In the genomic region with DNA sequence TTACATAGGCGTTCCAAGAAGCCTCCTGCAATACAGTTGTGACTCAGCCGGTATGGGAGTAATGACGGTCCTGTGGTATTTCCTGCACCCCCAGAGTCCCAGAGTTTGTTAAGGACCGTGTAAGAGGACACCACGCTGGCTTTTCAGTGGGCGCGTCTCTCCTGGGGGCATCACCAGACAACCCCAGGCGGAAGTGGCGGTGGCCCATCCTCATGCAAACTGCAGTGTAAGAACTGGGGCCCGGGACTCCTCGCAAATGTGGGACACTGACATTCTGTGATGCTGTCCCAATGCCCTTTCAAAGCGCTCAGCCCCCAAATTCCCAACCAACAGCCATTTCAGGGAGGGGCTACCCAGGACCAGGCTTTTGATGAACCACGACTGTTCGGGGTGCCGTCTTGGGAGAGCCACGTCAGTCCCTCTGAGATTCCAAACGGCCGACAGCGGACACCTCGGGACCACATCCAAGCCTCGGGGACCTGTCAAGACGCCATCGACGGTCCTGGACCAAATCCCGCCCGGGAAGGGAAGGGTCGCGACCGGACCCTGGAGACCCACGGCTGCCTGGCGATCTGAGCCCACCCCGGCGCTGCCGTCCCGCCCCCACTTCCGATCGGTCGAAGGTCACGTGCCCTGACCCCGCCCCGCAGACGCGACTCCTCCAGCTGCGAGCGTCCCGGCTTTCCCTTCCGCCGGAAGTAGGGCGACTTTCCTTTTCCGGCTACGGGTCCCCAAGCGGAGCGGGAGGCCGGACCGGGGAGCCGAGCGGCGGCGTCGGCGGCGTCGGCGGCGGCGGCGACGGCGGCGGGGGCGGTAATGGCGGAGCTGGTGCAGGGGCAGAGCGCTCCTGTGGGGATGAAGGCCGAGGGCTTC, we compare ENCODE assay signal across 1 cellular context.
TF ChIP-seq lines count a peak whose summit lies in the region.

A gene with protein sequence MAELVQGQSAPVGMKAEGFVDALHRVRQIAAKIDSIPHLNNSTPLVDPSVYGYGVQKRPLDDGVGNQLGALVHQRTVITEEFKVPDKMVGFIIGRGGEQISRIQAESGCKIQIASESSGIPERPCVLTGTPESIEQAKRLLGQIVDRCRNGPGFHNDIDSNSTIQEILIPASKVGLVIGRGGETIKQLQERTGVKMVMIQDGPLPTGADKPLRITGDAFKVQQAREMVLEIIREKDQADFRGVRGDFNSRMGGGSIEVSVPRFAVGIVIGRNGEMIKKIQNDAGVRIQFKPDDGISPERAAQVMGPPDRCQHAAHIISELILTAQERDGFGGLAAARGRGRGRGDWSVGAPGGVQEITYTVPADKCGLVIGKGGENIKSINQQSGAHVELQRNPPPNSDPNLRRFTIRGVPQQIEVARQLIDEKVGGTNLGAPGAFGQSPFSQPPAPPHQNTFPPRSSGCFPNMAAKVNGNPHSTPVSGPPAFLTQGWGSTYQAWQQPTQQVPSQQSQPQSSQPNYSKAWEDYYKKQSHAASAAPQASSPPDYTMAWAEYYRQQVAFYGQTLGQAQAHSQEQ (plus strand): TSS at position 713 of the 873 bp plus-strand sequence. CDS start 104 bp downstream, at position 817.

TF ChIP-seq in HepG2, 621 proteins besides CTCF, POLR2A, EP300 and RAD21 (continued from another document and continues in another):
- TF ChIP-seq, protein P1, sequence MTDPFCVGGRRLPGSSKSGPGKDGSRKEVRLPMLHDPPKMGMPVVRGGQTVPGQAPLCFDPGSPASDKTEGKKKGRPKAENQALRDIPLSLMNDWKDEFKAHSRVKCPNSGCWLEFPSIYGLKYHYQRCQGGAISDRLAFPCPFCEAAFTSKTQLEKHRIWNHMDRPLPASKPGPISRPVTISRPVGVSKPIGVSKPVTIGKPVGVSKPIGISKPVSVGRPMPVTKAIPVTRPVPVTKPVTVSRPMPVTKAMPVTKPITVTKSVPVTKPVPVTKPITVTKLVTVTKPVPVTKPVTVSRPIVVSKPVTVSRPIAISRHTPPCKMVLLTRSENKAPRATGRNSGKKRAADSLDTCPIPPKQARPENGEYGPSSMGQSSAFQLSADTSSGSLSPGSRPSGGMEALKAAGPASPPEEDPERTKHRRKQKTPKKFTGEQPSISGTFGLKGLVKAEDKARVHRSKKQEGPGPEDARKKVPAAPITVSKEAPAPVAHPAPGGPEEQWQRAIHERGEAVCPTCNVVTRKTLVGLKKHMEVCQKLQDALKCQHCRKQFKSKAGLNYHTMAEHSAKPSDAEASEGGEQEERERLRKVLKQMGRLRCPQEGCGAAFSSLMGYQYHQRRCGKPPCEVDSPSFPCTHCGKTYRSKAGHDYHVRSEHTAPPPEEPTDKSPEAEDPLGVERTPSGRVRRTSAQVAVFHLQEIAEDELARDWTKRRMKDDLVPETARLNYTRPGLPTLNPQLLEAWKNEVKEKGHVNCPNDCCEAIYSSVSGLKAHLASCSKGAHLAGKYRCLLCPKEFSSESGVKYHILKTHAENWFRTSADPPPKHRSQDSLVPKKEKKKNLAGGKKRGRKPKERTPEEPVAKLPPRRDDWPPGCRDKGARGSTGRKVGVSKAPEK (CRISPR knock-in tag; IDR thresholded peaks at IDR 0.05; ENCODE audit: borderline replicate concordance), result no peak
- no peak for TF ChIP-seq SMC3 (IDR thresholded peaks at IDR 0.05; ENCODE audit: low read length)
- TF ChIP-seq ZNF225 (CRISPR knock-in tag; IDR thresholded peaks at IDR 0.05), result no peak
- TF ChIP-seq HOXA3 (CRISPR knock-in tag; IDR thresholded peaks at IDR 0.05), result peak; percentile 70; the same call in 1 of the 2 replicates
- TF ChIP-seq ZNF75D (CRISPR knock-in tag; IDR thresholded peaks at IDR 0.05; ENCODE audit: borderline replicate concordance), result no peak
- TF ChIP-seq ESRRA (CRISPR knock-in tag; IDR thresholded peaks at IDR 0.05; ENCODE audit: low read depth), result no peak; the same call in 1 of the 2 replicates
- TF ChIP-seq KLF15 (CRISPR knock-in tag; IDR thresholded peaks at IDR 0.05; ENCODE audit: borderline replicate concordance), result no peak
- no peak for TF ChIP-seq RBM22 (optimal IDR thresholded peaks at IDR 0.05; ENCODE audit: low read length)
- no peak for TF ChIP-seq RFX1 (IDR thresholded peaks at IDR 0.05)
- TF ChIP-seq ARID2 (CRISPR knock-in tag; IDR thresholded peaks at IDR 0.05; ENCODE audit: borderline replicate concordance), result no peak
- TF ChIP-seq, protein P2, sequence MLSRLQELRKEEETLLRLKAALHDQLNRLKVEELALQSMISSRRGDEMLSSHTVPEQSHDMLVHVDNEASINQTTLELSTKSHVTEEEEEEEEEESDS (CRISPR knock-in tag; IDR thresholded peaks at IDR 0.05; ENCODE audit: borderline replicate concordance), result 0 out of 2 replicates have a peak, but pooled peaks have one; percentile 82
- TF ChIP-seq, protein P3, sequence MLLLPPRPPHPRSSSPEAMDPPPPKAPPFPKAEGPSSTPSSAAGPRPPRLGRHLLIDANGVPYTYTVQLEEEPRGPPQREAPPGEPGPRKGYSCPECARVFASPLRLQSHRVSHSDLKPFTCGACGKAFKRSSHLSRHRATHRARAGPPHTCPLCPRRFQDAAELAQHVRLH (CRISPR knock-in tag; IDR thresholded peaks at IDR 0.05; ENCODE audit: borderline replicate concordance, low read depth), result peak; percentile 36; the same call in 1 of the 2 replicates
- peak; percentile 33 for TF ChIP-seq ELF3 (CRISPR knock-in tag; IDR thresholded peaks at IDR 0.05)
- TF ChIP-seq YEATS4 (CRISPR knock-in tag; IDR thresholded peaks at IDR 0.05; ENCODE audit: borderline replicate concordance), result peak; percentile 87; the same call in 1 of the 2 replicates
- no peak for TF ChIP-seq MLLT10 (CRISPR knock-in tag; IDR thresholded peaks at IDR 0.05)
- TF ChIP-seq KAT7 (CRISPR knock-in tag; IDR thresholded peaks at IDR 0.05; ENCODE audit: borderline replicate concordance), result peak; percentile 65; the same call in 1 of the 2 replicates
- TF ChIP-seq, protein P4, sequence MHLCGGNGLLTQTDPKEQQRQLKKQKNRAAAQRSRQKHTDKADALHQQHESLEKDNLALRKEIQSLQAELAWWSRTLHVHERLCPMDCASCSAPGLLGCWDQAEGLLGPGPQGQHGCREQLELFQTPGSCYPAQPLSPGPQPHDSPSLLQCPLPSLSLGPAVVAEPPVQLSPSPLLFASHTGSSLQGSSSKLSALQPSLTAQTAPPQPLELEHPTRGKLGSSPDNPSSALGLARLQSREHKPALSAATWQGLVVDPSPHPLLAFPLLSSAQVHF (CRISPR knock-in tag; IDR thresholded peaks at IDR 0.05), result no peak; the same call in 1 of the 2 replicates
- TF ChIP-seq NR2F2 (IDR thresholded peaks at IDR 0.05; ENCODE audit: borderline replicate concordance, low read depth), result 0 out of 2 replicates have a peak, but pooled peaks have one; percentile 12
- TF ChIP-seq KDM2A (CRISPR knock-in tag; IDR thresholded peaks at IDR 0.05; ENCODE audit: borderline replicate concordance, low read depth), result peak; percentile 71; the same call in 1 of the 2 replicates
- TF ChIP-seq MXI1 (IDR thresholded peaks at IDR 0.05; ENCODE audit: borderline replicate concordance, low read depth, low read length), result peak; percentile 64; the same call in 1 of the 3 replicates
- TF ChIP-seq PLRG1 (conservative IDR thresholded peaks at IDR 0.05), result no peak
- TF ChIP-seq ZNF326 (CRISPR knock-in tag; IDR thresholded peaks at IDR 0.05; ENCODE audit: borderline replicate concordance), result no peak
- no peak for TF ChIP-seq ZNF737 (CRISPR knock-in tag; IDR thresholded peaks at IDR 0.05; ENCODE audit: borderline replicate concordance)
- TF ChIP-seq HOXD1 (CRISPR knock-in tag; IDR thresholded peaks at IDR 0.05), result no peak
- TF ChIP-seq HDAC6 (IDR thresholded peaks at IDR 0.05; ENCODE audit: low read depth, low read length), result no peak
- TF ChIP-seq ZSCAN20 (CRISPR knock-in tag; IDR thresholded peaks at IDR 0.05; ENCODE audit: borderline replicate concordance), result no peak
- no peak for TF ChIP-seq AHR (CRISPR knock-in tag; IDR thresholded peaks at IDR 0.05)
- TF ChIP-seq ZNF660 (CRISPR knock-in tag; IDR thresholded peaks at IDR 0.05; ENCODE audit: borderline replicate concordance, low read depth), result no peak
- TF ChIP-seq, protein P5, sequence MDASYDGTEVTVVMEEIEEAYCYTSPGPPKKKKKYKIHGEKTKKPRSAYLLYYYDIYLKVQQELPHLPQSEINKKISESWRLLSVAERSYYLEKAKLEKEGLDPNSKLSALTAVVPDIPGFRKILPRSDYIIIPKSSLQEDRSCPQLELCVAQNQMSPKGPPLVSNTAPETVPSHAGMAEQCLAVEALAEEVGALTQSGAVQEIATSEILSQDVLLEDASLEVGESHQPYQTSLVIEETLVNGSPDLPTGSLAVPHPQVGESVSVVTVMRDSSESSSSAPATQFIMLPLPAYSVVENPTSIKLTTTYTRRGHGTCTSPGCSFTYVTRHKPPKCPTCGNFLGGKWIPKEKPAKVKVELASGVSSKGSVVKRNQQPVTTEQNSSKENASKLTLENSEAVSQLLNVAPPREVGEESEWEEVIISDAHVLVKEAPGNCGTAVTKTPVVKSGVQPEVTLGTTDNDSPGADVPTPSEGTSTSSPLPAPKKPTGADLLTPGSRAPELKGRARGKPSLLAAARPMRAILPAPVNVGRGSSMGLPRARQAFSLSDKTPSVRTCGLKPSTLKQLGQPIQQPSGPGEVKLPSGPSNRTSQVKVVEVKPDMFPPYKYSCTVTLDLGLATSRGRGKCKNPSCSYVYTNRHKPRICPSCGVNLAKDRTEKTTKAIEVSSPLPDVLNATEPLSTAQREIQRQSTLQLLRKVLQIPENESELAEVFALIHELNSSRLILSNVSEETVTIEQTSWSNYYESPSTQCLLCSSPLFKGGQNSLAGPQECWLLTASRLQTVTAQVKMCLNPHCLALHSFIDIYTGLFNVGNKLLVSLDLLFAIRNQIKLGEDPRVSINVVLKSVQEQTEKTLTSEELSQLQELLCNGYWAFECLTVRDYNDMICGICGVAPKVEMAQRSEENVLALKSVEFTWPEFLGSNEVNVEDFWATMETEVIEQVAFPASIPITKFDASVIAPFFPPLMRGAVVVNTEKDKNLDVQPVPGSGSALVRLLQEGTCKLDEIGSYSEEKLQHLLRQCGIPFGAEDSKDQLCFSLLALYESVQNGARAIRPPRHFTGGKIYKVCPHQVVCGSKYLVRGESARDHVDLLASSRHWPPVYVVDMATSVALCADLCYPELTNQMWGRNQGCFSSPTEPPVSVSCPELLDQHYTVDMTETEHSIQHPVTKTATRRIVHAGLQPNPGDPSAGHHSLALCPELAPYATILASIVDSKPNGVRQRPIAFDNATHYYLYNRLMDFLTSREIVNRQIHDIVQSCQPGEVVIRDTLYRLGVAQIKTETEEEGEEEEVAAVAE (CRISPR knock-in tag; IDR thresholded peaks at IDR 0.05; ENCODE audit: borderline replicate concordance), result no peak
- TF ChIP-seq TOPORS (CRISPR knock-in tag; IDR thresholded peaks at IDR 0.05), result peak; percentile 62; the same call in 1 of the 2 replicates
- peak; percentile 36; the same call in 1 of the 2 replicates for TF ChIP-seq FOXK1 (CRISPR knock-in tag; IDR thresholded peaks at IDR 0.05; ENCODE audit: borderline replicate concordance, low read depth)
- no peak for TF ChIP-seq ZNF3 (CRISPR knock-in tag; IDR thresholded peaks at IDR 0.05)
- 0 out of 2 replicates have a peak, but pooled peaks have one; percentile 44 for TF ChIP-seq ZNF772 (CRISPR knock-in tag; IDR thresholded peaks at IDR 0.05)
- peak; percentile 23; the same call in 1 of the 2 replicates for TF ChIP-seq NR2F6 (IDR thresholded peaks at IDR 0.05)
- TF ChIP-seq NR2F6 (CRISPR knock-in tag; IDR thresholded peaks at IDR 0.05), result peak; percentile 63
- no peak for TF ChIP-seq NFIB (CRISPR knock-in tag; IDR thresholded peaks at IDR 0.05; ENCODE audit: borderline replicate concordance)
- no peak for TF ChIP-seq ZNF496 (CRISPR knock-in tag; IDR thresholded peaks at IDR 0.05; ENCODE audit: insufficient replicate concordance)
- TF ChIP-seq ZNF879 (CRISPR knock-in tag; IDR thresholded peaks at IDR 0.05), result 0 out of 2 replicates have a peak, but pooled peaks have one; percentile 47
- TF ChIP-seq, protein P6, sequence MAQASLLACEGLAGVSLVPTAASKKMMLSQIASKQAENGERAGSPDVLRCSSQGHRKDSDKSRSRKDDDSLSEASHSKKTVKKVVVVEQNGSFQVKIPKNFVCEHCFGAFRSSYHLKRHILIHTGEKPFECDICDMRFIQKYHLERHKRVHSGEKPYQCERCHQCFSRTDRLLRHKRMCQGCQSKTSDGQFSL (CRISPR knock-in tag; IDR thresholded peaks at IDR 0.05), result no peak; the same call in 1 of the 2 replicates
- no peak for TF ChIP-seq STAT5B (CRISPR knock-in tag; IDR thresholded peaks at IDR 0.05)
- TF ChIP-seq SUZ12 (IDR thresholded peaks at IDR 0.05; ENCODE audit: low read depth, low read length), result no peak
- TF ChIP-seq CENPX (CRISPR knock-in tag; IDR thresholded peaks at IDR 0.05), result no peak
- TF ChIP-seq, protein P7, sequence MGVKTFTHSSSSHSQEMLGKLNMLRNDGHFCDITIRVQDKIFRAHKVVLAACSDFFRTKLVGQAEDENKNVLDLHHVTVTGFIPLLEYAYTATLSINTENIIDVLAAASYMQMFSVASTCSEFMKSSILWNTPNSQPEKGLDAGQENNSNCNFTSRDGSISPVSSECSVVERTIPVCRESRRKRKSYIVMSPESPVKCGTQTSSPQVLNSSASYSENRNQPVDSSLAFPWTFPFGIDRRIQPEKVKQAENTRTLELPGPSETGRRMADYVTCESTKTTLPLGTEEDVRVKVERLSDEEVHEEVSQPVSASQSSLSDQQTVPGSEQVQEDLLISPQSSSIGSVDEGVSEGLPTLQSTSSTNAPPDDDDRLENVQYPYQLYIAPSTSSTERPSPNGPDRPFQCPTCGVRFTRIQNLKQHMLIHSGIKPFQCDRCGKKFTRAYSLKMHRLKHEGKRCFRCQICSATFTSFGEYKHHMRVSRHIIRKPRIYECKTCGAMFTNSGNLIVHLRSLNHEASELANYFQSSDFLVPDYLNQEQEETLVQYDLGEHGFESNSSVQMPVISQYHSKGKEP (CRISPR knock-in tag; IDR thresholded peaks at IDR 0.05), result no peak
- no peak for TF ChIP-seq IKZF1 (IDR thresholded peaks at IDR 0.05)
- TF ChIP-seq GTF3A (CRISPR knock-in tag; conservative IDR thresholded peaks at IDR 0.05), result 0 out of 2 replicates have a peak, but pooled peaks have one; percentile 25
- TF ChIP-seq ASH2L (IDR thresholded peaks at IDR 0.05; ENCODE audit: insufficient read length, low read depth, low read length), result peak; percentile 93
- TF ChIP-seq RORA (CRISPR knock-in tag; IDR thresholded peaks at IDR 0.05), result no peak
- TF ChIP-seq ZNF557 (CRISPR knock-in tag; IDR thresholded peaks at IDR 0.05), result no peak
- TF ChIP-seq CEBPG (CRISPR knock-in tag; IDR thresholded peaks at IDR 0.05), result no peak
- TF ChIP-seq, protein P8, sequence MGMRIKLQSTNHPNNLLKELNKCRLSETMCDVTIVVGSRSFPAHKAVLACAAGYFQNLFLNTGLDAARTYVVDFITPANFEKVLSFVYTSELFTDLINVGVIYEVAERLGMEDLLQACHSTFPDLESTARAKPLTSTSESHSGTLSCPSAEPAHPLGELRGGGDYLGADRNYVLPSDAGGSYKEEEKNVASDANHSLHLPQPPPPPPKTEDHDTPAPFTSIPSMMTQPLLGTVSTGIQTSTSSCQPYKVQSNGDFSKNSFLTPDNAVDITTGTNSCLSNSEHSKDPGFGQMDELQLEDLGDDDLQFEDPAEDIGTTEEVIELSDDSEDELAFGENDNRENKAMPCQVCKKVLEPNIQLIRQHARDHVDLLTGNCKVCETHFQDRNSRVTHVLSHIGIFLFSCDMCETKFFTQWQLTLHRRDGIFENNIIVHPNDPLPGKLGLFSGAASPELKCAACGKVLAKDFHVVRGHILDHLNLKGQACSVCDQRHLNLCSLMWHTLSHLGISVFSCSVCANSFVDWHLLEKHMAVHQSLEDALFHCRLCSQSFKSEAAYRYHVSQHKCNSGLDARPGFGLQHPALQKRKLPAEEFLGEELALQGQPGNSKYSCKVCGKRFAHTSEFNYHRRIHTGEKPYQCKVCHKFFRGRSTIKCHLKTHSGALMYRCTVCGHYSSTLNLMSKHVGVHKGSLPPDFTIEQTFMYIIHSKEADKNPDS (CRISPR knock-in tag; IDR thresholded peaks at IDR 0.05), result no peak
- TF ChIP-seq ZBTB1 (CRISPR knock-in tag; IDR thresholded peaks at IDR 0.05; ENCODE audit: borderline replicate concordance), result no peak
- TF ChIP-seq ZNF12 (CRISPR knock-in tag; IDR thresholded peaks at IDR 0.05), result 0 out of 2 replicates have a peak, but pooled peaks have one; percentile 13
